ENCODE assay signal across 23 cellular contexts in genomic region chr7:144006029-144006428, GRCh38. TPM values are rescaled to one million over a fixed set of nuclear protein-coding genes. Genes with fewer than 3 reads are reported as not detected.
DNase-seq lines count a peak whose midpoint lies in the region; ATAC-seq and TF ChIP-seq lines count a peak whose summit lies in the region.
"Had no signal": no experiment of that assay in that cellular context is flagged by ENCODE, and none has a peak within 500 bp of the region (broad histone marks: within the 10 kb centered on the region; RNA-seq: fewer than 3 reads in every experiment).

No MANE protein-coding gene starts in this region.

- H3K36me3 ChIP-seq in left ventricle myocardium inferior: no peaks in the 10 kb centered on the region
- H3K36me3 ChIP-seq: BLaER1, HAP-1 had no signal

- no peaks in the 10 kb centered on the region for H3K4me1 ChIP-seq in left ventricle myocardium inferior
- H3K4me1 ChIP-seq: BLaER1, HAP-1 had no signal

- no peaks in the 10 kb centered on the region for H3K4me1 Mint-ChIP-seq in effector memory CD8-positive, alpha-beta T cell (ENCODE audit: low read depth in 2 of 2)

- H3K27me3 Mint-ChIP-seq in effector memory CD8-positive, alpha-beta T cell: peaks cover 35 to 43% of the 10 kb centered on the region in 2 donors

- no peak overlapping the region for H3K27ac Mint-ChIP-seq in effector memory CD8-positive, alpha-beta T cell
- H3K27ac Mint-ChIP-seq: CD14-positive monocyte; CD8-positive, alpha-beta T cell had no signal

- peaks cover 20% of the 10 kb centered on the region for H3K9me3 ChIP-seq in left ventricle myocardium inferior (replicated peaks)
- H3K9me3 ChIP-seq: HAP-1 had no signal

- peak overlapping the region; percentile 20 for H3K27ac ChIP-seq in left ventricle myocardium inferior (replicated peaks)
- H3K27ac ChIP-seq: BLaER1, GM23248, HL-60 had no signal

- peaks cover 8 to 13% of the 10 kb centered on the region in 2 donors for H3K9me3 Mint-ChIP-seq in effector memory CD8-positive, alpha-beta T cell

- DNase-seq in left ventricle myocardium inferior (no peak), left ventricle myocardium superior (no peak), LoVo (ENCODE audit: low spot score) (peak; percentile 28), myocyte (ENCODE audit: low read depth) (peak; percentile 31)
- no peak for DNase-seq in stimulated activated CD4-positive, alpha-beta T cell treated with anti-CD3 and anti-CD28 coated beads, Interleukin-4, amount 100 ng/mL, for 1 hour
- DNase-seq in effector memory CD8-positive, alpha-beta T cell: no peak
- DNase-seq: 8988T; CD8-positive, alpha-beta T cell; COR-L47; DMS 273 treated with DMSO at 0.1 percent for 48 hours; DMS79; GDM1; GM23248 had no signal

- H3K4me3 Mint-ChIP-seq in effector memory CD8-positive, alpha-beta T cell: no peak overlapping the region
- H3K4me3 Mint-ChIP-seq: CD14-positive monocyte; CD8-positive, alpha-beta T cell had no signal

- no peak overlapping the region for H3K4me3 ChIP-seq in left ventricle myocardium inferior
- H3K4me3 ChIP-seq: BLaER1, GM23248, HAP-1 had no signal

- TF ChIP-seq CTCF in left ventricle myocardium inferior (IDR thresholded peaks at IDR 0.05; ENCODE audit: borderline replicate concordance): no peak

- ATAC-seq in left ventricle myocardium superior (no peak), HG03095 (IDR thresholded peaks at IDR 0.05; ENCODE audit: unreplicated experiment) (no peak)
- ATAC-seq in effector memory CD8-positive, alpha-beta T cell (replicated peaks): no peak
- ATAC-seq: CD8-positive, alpha-beta T cell had no signal

- no peaks in the 10 kb centered on the region for H3K36me3 Mint-ChIP-seq in effector memory CD8-positive, alpha-beta T cell (ENCODE audit: insufficient read depth)
- H3K36me3 Mint-ChIP-seq: CD14-positive monocyte; CD8-positive, alpha-beta T cell had no signal

- H3K27me3 ChIP-seq in left ventricle myocardium inferior (ENCODE audit: low read depth): no peaks in the 10 kb centered on the region
- H3K27me3 ChIP-seq: BLaER1 had no signal

- intact Hi-C loops in left ventricle myocardium inferior (cut with micrococcal nuclease): no loop called here
- intact Hi-C loops in left ventricle myocardium superior (cut with micrococcal nuclease): no loop called here

RNA-seq across cellular contexts. Expression of gene OR6B1, which starts 5.9 kb away (rescaled TPM):
- total RNA-seq in left ventricle myocardium inferior (not detected), left ventricle myocardium superior (not detected), myocyte (0.03 TPM in 1 of 2 replicates, not detected in the other)
- polyA plus RNA-seq in myocyte (2012): not detected
- total RNA-seq: A673; CD8-positive, alpha-beta T cell; Daoy; GM23248; H4; HT1080 had no signal
- polyA plus RNA-seq: AG04450, CD14-positive monocyte, GM23248 had no signal

RNA-seq across cellular contexts. Expression of gene OR2A5, which starts 42.7 kb away (rescaled TPM):
- not detected for total RNA-seq in left ventricle myocardium inferior
- not detected for total RNA-seq in left ventricle myocardium superior
- total RNA-seq in myocyte: not detected in 2 replicates
- polyA plus RNA-seq in myocyte (2012): not detected
- total RNA-seq: A673; CD8-positive, alpha-beta T cell; Daoy; GM23248; H4; HT1080 had no signal
- polyA plus RNA-seq: AG04450, CD14-positive monocyte, GM23248 had no signal

RNA-seq across cellular contexts. Expression of gene OR2F1, which starts 51.4 kb away (rescaled TPM):
- total RNA-seq in left ventricle myocardium inferior: not detected
- not detected for total RNA-seq in left ventricle myocardium superior
- not detected in 2 replicates for total RNA-seq in myocyte
- not detected for polyA plus RNA-seq in myocyte (2012)
- total RNA-seq: A673; CD8-positive, alpha-beta T cell; Daoy; GM23248; H4; HT1080 had no signal
- polyA plus RNA-seq: AG04450, CD14-positive monocyte, GM23248 had no signal

Comparison
In these comparisons a context has a peak if more than half of its experiments do, and no peak if none do; other contexts are left out.
1. DNase-seq: peak in LoVo (single experiment) and myocyte (single experiment); none in left ventricle myocardium inferior (single experiment), left ventricle myocardium superior (single experiment), stimulated activated CD4-positive, alpha-beta T cell treated with anti-CD3 and anti-CD28 coated beads, Interleukin-4, amount 100 ng/mL, for 1 hour (single experiment) and effector memory CD8-positive, alpha-beta T cell (0 of 3).